21 cellular contexts compared by ENCODE assay signal in genomic region chr9:93962041-93962440, GRCh38. TPM values are rescaled to one million over a fixed set of nuclear protein-coding genes. Genes with fewer than 3 reads are reported as not detected.
DNase-seq lines count a peak whose midpoint lies in the region; FAIRE-seq and TF ChIP-seq lines count a peak whose summit lies in the region.
"Had no signal": no experiment of that assay in that cellular context is flagged by ENCODE, and none has a peak within 500 bp of the region (broad histone marks: within the 10 kb centered on the region; RNA-seq: fewer than 3 reads in every experiment).

No MANE protein-coding gene starts in this region.

- H3K4me2 ChIP-seq in KMS-11 = no peak overlapping the region
- no peak overlapping the region for H3K4me2 ChIP-seq in endothelial cell of umbilical vein (ENCODE audit: insufficient read depth, low read length)
- H3K4me2 ChIP-seq: GM23338 had no signal

- DNase-seq in DMS53 treated with DMSO at 0.1 percent for 48 hours (lab: John Stamatoyannopoulos, UW; ENCODE audit: unreplicated experiment) (peak; percentile 38), endothelial cell of umbilical vein (ENCODE audit: low read depth, low spot score) (no peak), superior temporal gyrus (ENCODE audit: extremely low spot score) (no peak), NCI-H748 treated with DMSO at 0.1 percent for 48 hours (lab: John Stamatoyannopoulos, UW) (no peak)
- peak; percentile 11 for DNase-seq in stimulated activated CD8-positive, alpha-beta memory T cell treated with anti-CD3 and anti-CD28 coated beads, Interleukin-4, amount 100 ng/mL, for 48 hours
- no peak for DNase-seq in stimulated activated CD4-positive, alpha-beta T cell treated with anti-CD3 and anti-CD28 coated beads, Interleukin-4, amount 100 ng/mL, for 4 hours
- DNase-seq: BE2C; CD4-positive, alpha-beta memory T cell; DMS79 treated with DMSO at 0.1 percent for 48 hours; KBM-7; NCI-H1436; NCI-H2081; NCI-H510A; NK-92 treated with Interleukin-12 subunit alpha and Interleukin-12 subunit beta, amount 100 ng/mL, for 24 hours; SW 1271 had no signal

- H3K9ac ChIP-seq in KMS-11 (no peak overlapping the region), endothelial cell of umbilical vein (replicated peaks; ENCODE audit: extremely low read depth, insufficient read depth, low read length) (no peak overlapping the region)

- H3K27ac ChIP-seq in KMS-11 (no peak overlapping the region), endothelial cell of umbilical vein (ENCODE audit: insufficient read depth, low read depth, low read length) (no peak overlapping the region)

- CTCF ChIA-PET in endothelial cell of umbilical vein (lab: Charles Lee) = interaction anchor here (0.7 to 8.0 kb wide), 12 partner anchors 9 to 280 kb away, joined by 3 to 154 read pairs (median 5); no protein-coding TSS in a partner anchor

- POLR2A ChIA-PET in endothelial cell of umbilical vein (lab: Charles Lee) = no interaction called here

- H3K4me1 ChIP-seq in KMS-11 (ENCODE audit: low read depth, poor library complexity, severe bottlenecking) (no peaks in the 10 kb centered on the region), endothelial cell of umbilical vein (ENCODE audit: control insufficient read depth, extremely low read depth, insufficient read depth, low read length) (no peaks in the 10 kb centered on the region)
- H3K4me1 ChIP-seq: BE2C had no signal

- H3K79me2 ChIP-seq in KMS-11 (ENCODE audit: insufficient read depth, low read depth) (no peaks in the 10 kb centered on the region), endothelial cell of umbilical vein (ENCODE audit: control insufficient read depth, insufficient read depth, low read length) (no peaks in the 10 kb centered on the region)

- H3K4me3 ChIP-seq in KMS-11 (IDR thresholded peaks at IDR 0.05; ENCODE audit: insufficient read depth, low read depth, low read length) (no peak overlapping the region), endothelial cell of umbilical vein (replicated peaks in 1 of 3; ENCODE audit: insufficient read depth in 1 of 3, low read depth in 1 of 3, low read length in 3 of 3) (no peak overlapping the region)
- H3K4me3 ChIP-seq: GM12878, GM23338 had no signal

- H3K27me3 ChIP-seq in KMS-11 (ENCODE audit: insufficient read depth, low read depth) = no peaks in the 10 kb centered on the region
- peaks cover 51 to 52% of the 10 kb centered on the region in 2 experiments for H3K27me3 ChIP-seq in endothelial cell of umbilical vein (ENCODE audit: control insufficient read depth in 2 of 2, insufficient read depth in 2 of 2, low read length in 2 of 2)

- no TSS peak for BruUV-seq in endothelial cell of umbilical vein (replicated peaks; lab: Mats Ljungman, UMichigan)

- H3K36me3 ChIP-seq in KMS-11 (ENCODE audit: insufficient read depth) (no peaks in the 10 kb centered on the region), endothelial cell of umbilical vein (ENCODE audit: control insufficient read depth in 2 of 2, extremely low read depth in 1 of 2, insufficient read depth in 2 of 2, low read length in 2 of 2) (no peaks in the 10 kb centered on the region)
- H3K36me3 ChIP-seq: BE2C had no signal

- H4K20me1 ChIP-seq in KMS-11 (ENCODE audit: insufficient read depth) (no peaks in the 10 kb centered on the region), endothelial cell of umbilical vein (replicated peaks; ENCODE audit: control insufficient read depth, extremely low read depth, insufficient read depth, low read length) (no peaks in the 10 kb centered on the region)

- dilution Hi-C loops in endothelial cell of umbilical vein (cut with MboI; ENCODE audit: extremely low pct_ligation_motif_present, low sequenced_read_pairs) = no loop called here

- no peak for FAIRE-seq in endothelial cell of umbilical vein (lab: Jason Lieb, UNC)
- FAIRE-seq: GM12878, GM18507 had no signal

- no peaks in the 10 kb centered on the region for H3K9me3 ChIP-seq in endothelial cell of umbilical vein (replicated peaks; ENCODE audit: control insufficient read depth, insufficient read depth, low read length)
- H3K9me3 ChIP-seq: BE2C had no signal

- TF ChIP-seq POLR2A in endothelial cell of umbilical vein (IDR thresholded peaks at IDR 0.05; ENCODE audit: low read depth, low read length) = no peak

- intact Hi-C loops in endothelial cell of umbilical vein (cut with micrococcal nuclease) = loop anchor here (2.0 kb wide), 1 partner anchor 801 kb away; no protein-coding TSS in a partner anchor

- no peaks in the 10 kb centered on the region for H3K9me1 ChIP-seq in endothelial cell of umbilical vein (replicated peaks; ENCODE audit: control insufficient read depth, extremely low read depth, insufficient read depth, low read length)

- H2AFZ ChIP-seq in KMS-11 (ENCODE audit: low read depth) (peak overlapping the region; percentile 33; the same call in 1 of the 2 replicates), endothelial cell of umbilical vein (ENCODE audit: low read depth, low read length) (no peak overlapping the region)
- H2AFZ ChIP-seq: GM23338 had no signal

- TF ChIP-seq CTCF in KMS-11 (conservative IDR thresholded peaks at IDR 0.05; ENCODE audit: low read depth, low read length) (no peak), endothelial cell of umbilical vein (IDR thresholded peaks at IDR 0.05; ENCODE audit: extremely low read depth in 1 of 2, insufficient read depth in 1 of 2, low read depth in 1 of 2, low read length in 2 of 2) (no peak)

TF ChIP-seq in endothelial cell of umbilical vein, 7 proteins besides CTCF, POLR2A, EP300 and RAD21:
- TF ChIP-seq POLR2AphosphoS5 (IDR thresholded peaks at IDR 0.05; ENCODE audit: insufficient read depth, low read depth, low read length) = no peak
- TF ChIP-seq JUN (IDR thresholded peaks at IDR 0.05; ENCODE audit: borderline replicate concordance, insufficient read depth, insufficient read length, low read depth) = no peak
- TF ChIP-seq FOS (IDR thresholded peaks at IDR 0.05; ENCODE audit: borderline replicate concordance, insufficient read depth, low read length) = peak; percentile 31
- TF ChIP-seq GATA2 (IDR thresholded peaks at IDR 0.05; ENCODE audit: insufficient read depth, insufficient read length, low read depth, low read length) = no peak
- TF ChIP-seq EZH2 (IDR thresholded peaks at IDR 0.05; ENCODE audit: borderline replicate concordance, low read depth, low read length, severe bottlenecking) = no peak
- no peak for TF ChIP-seq MYC (IDR thresholded peaks at IDR 0.05; ENCODE audit: low read depth, low read length)
- TF ChIP-seq, protein P1, sequence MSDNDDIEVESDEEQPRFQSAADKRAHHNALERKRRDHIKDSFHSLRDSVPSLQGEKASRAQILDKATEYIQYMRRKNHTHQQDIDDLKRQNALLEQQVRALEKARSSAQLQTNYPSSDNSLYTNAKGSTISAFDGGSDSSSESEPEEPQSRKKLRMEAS (IDR thresholded peaks at IDR 0.05; ENCODE audit: insufficient read depth, insufficient read length) = no peak

RNA-seq across cellular contexts. Expression of gene BARX1, which starts 6.9 kb away (rescaled TPM):
- not detected in 2 replicates for total RNA-seq in endothelial cell of umbilical vein
- polyA plus RNA-seq in endothelial cell of umbilical vein = not detected in 2 replicates
- polyA plus RNA-seq in endothelial cell of umbilical vein (2011; cell fraction: cytosol; rRNA removed) = not detected in 2 replicates
- polyA plus RNA-seq in endothelial cell of umbilical vein (2011; cell fraction: nucleus; rRNA removed) = not detected in 2 replicates
- polyA plus RNA-seq in endothelial cell of umbilical vein (2012) = not detected in 2 replicates
- polyA minus RNA-seq in endothelial cell of umbilical vein = not detected in 2 replicates
- polyA minus RNA-seq in endothelial cell of umbilical vein (2011; cell fraction: cytosol; rRNA and poly(A)+ RNA removed) = 2.7 TPM
- polyA minus RNA-seq in endothelial cell of umbilical vein (2011; cell fraction: nucleus; rRNA and poly(A)+ RNA removed) = not detected in 2 replicates
- total RNA-seq: CD4-positive, alpha-beta memory T cell; G401; GM12878 had no signal
- polyA plus RNA-seq: AG04450; CD4-positive, alpha-beta memory T cell; GM12878 had no signal

Comparison
In these comparisons a context has a peak if more than half of its experiments do, and no peak if none do; other contexts are left out.
1. DNase-seq: peak in DMS53 treated with DMSO at 0.1 percent for 48 hours (single experiment) and stimulated activated CD8-positive, alpha-beta memory T cell treated with anti-CD3 and anti-CD28 coated beads, Interleukin-4, amount 100 ng/mL, for 48 hours (single experiment); none in endothelial cell of umbilical vein (single experiment), stimulated activated CD4-positive, alpha-beta T cell treated with anti-CD3 and anti-CD28 coated beads, Interleukin-4, amount 100 ng/mL, for 4 hours (0 of 2), superior temporal gyrus (single experiment) and NCI-H748 treated with DMSO at 0.1 percent for 48 hours (single experiment).